ENCODE assay signal across 14 cellular contexts in genomic region chr17:55259684-55260111, GRCh38.
"Had no signal": no experiment of that assay in that cellular context is flagged by ENCODE, and none has a peak within 500 bp of the region (broad histone marks: within the 10 kb centered on the region; RNA-seq: fewer than 3 reads in every experiment).

No MANE protein-coding gene starts in this region.

- H3K36me3 ChIP-seq: gastrocnemius medialis, heart right ventricle, ovary, thoracic aorta had no signal

- H3K27ac ChIP-seq: gastrocnemius medialis, heart right ventricle, ovary, thoracic aorta had no signal

- H3K4me3 Mint-ChIP-seq: activated naive CD4-positive, alpha-beta T cell treated with anti-CD3 and anti-CD28 coated beads for 36 hours; activated T-helper 1 cell treated with anti-CD3 and anti-CD28 coated beads, Interleukin-12 subunit alpha, Interleukin-12 subunit beta, Interleukin-2, Interleukin-4 antibody, amounts not matched to agents 30 ng/mL and 10 ng/mL and 1 ng/mL, durations not matched to agents 14 hours and 24 hours and 36 hours; memory B cell; stimulated activated naive CD8-positive, alpha-beta T cell treated with anti-CD3 and anti-CD28 coated beads, Interleukin-15, amount 100 ng/mL, for 72 hours had no signal

- H3K27ac Mint-ChIP-seq: activated naive CD4-positive, alpha-beta T cell treated with anti-CD3 and anti-CD28 coated beads for 36 hours; activated T-helper 1 cell treated with anti-CD3 and anti-CD28 coated beads, Interleukin-12 subunit alpha, Interleukin-12 subunit beta, Interleukin-2, Interleukin-4 antibody, amounts not matched to agents 30 ng/mL and 10 ng/mL and 1 ng/mL, durations not matched to agents 14 hours and 24 hours and 36 hours; memory B cell; stimulated activated naive CD8-positive, alpha-beta T cell treated with anti-CD3 and anti-CD28 coated beads, Interleukin-15, amount 100 ng/mL, for 72 hours had no signal

- DNase-seq: activated CD4-positive, alpha-beta T cell treated with anti-CD3 and anti-CD28 coated beads for 4 hours; activated naive CD4-positive, alpha-beta T cell treated with anti-CD3 and anti-CD28 coated beads for 36 hours; gastrocnemius medialis; heart right ventricle; islet precursor cell; ovary; stimulated activated CD4-positive, alpha-beta T cell treated with anti-CD3 and anti-CD28 coated beads, Interleukin-4, amount 100 ng/mL, for 4 hours; stimulated activated naive CD8-positive, alpha-beta T cell treated with anti-CD3 and anti-CD28 coated beads, Interleukin-15, amount 100 ng/mL, for 72 hours had no signal

- ATAC-seq: gastrocnemius medialis; heart right ventricle; left lobe of liver; stimulated activated naive CD8-positive, alpha-beta T cell treated with anti-CD3 and anti-CD28 coated beads, Interleukin-15, amount 100 ng/mL, for 72 hours had no signal

- H3K4me3 ChIP-seq: gastrocnemius medialis, heart right ventricle, ovary, skin epidermis, thoracic aorta had no signal

- H3K36me3 Mint-ChIP-seq: memory B cell had no signal

- H3K27me3 ChIP-seq: gastrocnemius medialis, ovary had no signal

- H3K9me3 ChIP-seq: gastrocnemius medialis, ovary, thoracic aorta had no signal

- H3K9me3 Mint-ChIP-seq: activated naive CD4-positive, alpha-beta T cell treated with anti-CD3 and anti-CD28 coated beads for 36 hours; stimulated activated naive CD8-positive, alpha-beta T cell treated with anti-CD3 and anti-CD28 coated beads, Interleukin-15, amount 100 ng/mL, for 72 hours had no signal

- FAIRE-seq: colon had no signal
